ENCODE assay signal across 12 cellular contexts in the genomic region with DNA sequence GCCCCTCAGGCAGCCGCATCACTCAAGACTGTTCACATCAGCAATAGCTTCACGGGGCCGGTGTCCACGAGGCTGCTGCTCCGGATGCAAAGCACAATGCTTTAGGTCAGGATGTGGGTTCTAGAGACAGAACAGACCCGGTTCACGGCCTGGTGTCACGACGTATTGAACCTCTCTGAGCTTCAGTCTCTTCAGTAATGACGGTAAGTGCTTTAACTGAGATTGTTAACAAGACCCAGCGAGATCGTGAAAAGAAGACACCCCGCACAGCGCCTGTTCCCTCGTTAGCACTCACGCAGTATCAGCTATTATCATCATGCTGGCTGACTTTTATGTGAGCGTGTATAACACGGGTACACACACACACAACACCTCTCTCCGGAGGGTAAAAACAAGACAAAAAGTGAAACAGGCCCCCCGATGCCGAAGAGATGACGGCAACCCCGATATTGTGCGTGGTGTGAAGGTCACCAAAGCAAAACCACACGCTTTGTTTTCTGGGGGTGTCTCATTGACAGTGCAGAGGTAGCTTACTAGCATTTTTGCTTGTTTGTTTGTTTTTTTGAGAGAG. TPM values are rescaled to one million over a fixed set of nuclear protein-coding genes. Genes with fewer than 3 reads are reported as not detected.
A peak's percentile ranks its signal among the peaks of the same experiment; 100 is the strongest.
DNase-seq lines count a peak whose midpoint lies in the region; ATAC-seq and TF ChIP-seq lines count a peak whose summit lies in the region.
"Had no signal": no experiment of that assay in that cellular context is flagged by ENCODE, and none has a peak within 500 bp of the region (broad histone marks: within the 10 kb centered on the region; RNA-seq: fewer than 3 reads in every experiment).

No MANE protein-coding gene starts in this region.

- H3K4me3 ChIP-seq in Caco-2 (ENCODE audit: low read depth, low read length) (no peak overlapping the region), Peyer's patch (no peak overlapping the region), osteoblast (ENCODE audit: insufficient read depth, low read length) (no peak overlapping the region)
- H3K4me3 ChIP-seq: coronary artery, tibial artery had no signal

- no peaks in the 10 kb centered on the region for H3K9me3 Mint-ChIP-seq in Caco-2 (ENCODE audit: unreplicated experiment)

- H3K4me1 Mint-ChIP-seq in Caco-2 (ENCODE audit: low read depth, unreplicated experiment) = peaks cover 8% of the 10 kb centered on the region

- BruUV-seq in Caco-2 (replicated peaks; lab: Mats Ljungman, UMichigan) = no TSS peak

- peaks cover 11% of the 10 kb centered on the region for H3K36me3 Mint-ChIP-seq in Caco-2 (ENCODE audit: insufficient read depth, unreplicated experiment)

- no peak for ATAC-seq in HG02759 (IDR thresholded peaks at IDR 0.05; ENCODE audit: unreplicated experiment)
- ATAC-seq in GM18519 (IDR thresholded peaks at IDR 0.05; ENCODE audit: low FRiP score, unreplicated experiment) = no peak

- H3K4me1 ChIP-seq in Caco-2 (peaks cover 16% of the 10 kb centered on the region), Peyer's patch (peaks cover 0 to 48% (median 25%) of the 10 kb centered on the region in 4 donors), osteoblast (ENCODE audit: insufficient read depth, low read length) (no peaks in the 10 kb centered on the region)

- DNase-seq in Caco-2 (no peak), Peyer's patch (peak in 2 of 3 donors; percentile 83 to 91), activated gamma-delta T cell treated with Interleukin-2 at 50 U/mL for 16 hours (peak; percentile 69), osteoblast (ENCODE audit: insufficient read length, low spot score, missing footprints) (peak; percentile 65), NCI-H1930 (lab: John Stamatoyannopoulos, UW) (no peak), NCI-H2196 treated with DMSO at 0.1 percent for 48 hours (lab: John Stamatoyannopoulos, UW; ENCODE audit: unreplicated experiment) (no peak)
- DNase-seq: NCI-H1092 treated with DMSO at 0.1 percent for 48 hours, occipital lobe, tibial artery had no signal

- TF ChIP-seq CTCF in Caco-2 (IDR thresholded peaks at IDR 0.05; ENCODE audit: insufficient read depth in 1 of 2, low read depth in 1 of 2, low read length in 1 of 2, severe bottlenecking in 1 of 2, unreplicated experiment in 1 of 2) (no peak), Peyer's patch (IDR thresholded peaks at IDR 0.05) (no peak), osteoblast (IDR thresholded peaks at IDR 0.05; ENCODE audit: extremely low read depth, low read depth, low read length) (no peak)

- no peaks in the 10 kb centered on the region for H3K27me3 ChIP-seq in Caco-2 (replicated peaks; ENCODE audit: control insufficient read depth, insufficient read depth, low read length)
- H3K27me3 ChIP-seq in Peyer's patch = no peaks in the 10 kb centered on the region
- no peaks in the 10 kb centered on the region for H3K27me3 ChIP-seq in osteoblast (ENCODE audit: insufficient read depth, low read length)

- no peak overlapping the region for H2AFZ ChIP-seq in osteoblast (ENCODE audit: low read length)

- H3K36me3 ChIP-seq in Caco-2 (ENCODE audit: control insufficient read depth, insufficient read depth, low read length) (no peaks in the 10 kb centered on the region), Peyer's patch (no peaks in the 10 kb centered on the region), osteoblast (ENCODE audit: insufficient read depth, low read length) (no peaks in the 10 kb centered on the region)
- H3K36me3 ChIP-seq: tibial artery had no signal

- no peaks in the 10 kb centered on the region for H4K20me1 ChIP-seq in osteoblast (ENCODE audit: insufficient read depth, low read length)

- H3K4me3 Mint-ChIP-seq in Caco-2 (ENCODE audit: unreplicated experiment) = no peak overlapping the region

- peak overlapping the region; percentile 66 for H3K27ac Mint-ChIP-seq in Caco-2 (ENCODE audit: unreplicated experiment)

- H3K27me3 Mint-ChIP-seq in Caco-2 (ENCODE audit: insufficient read depth, unreplicated experiment) = no peaks in the 10 kb centered on the region

- intact Hi-C loops in Caco-2 (cut with micrococcal nuclease; ENCODE audit: unreplicated experiment) = no loop called here

- H3K79me2 ChIP-seq in osteoblast (ENCODE audit: insufficient read depth, low read length) = no peaks in the 10 kb centered on the region

- H3K9me3 ChIP-seq in Caco-2 (peaks cover 10% of the 10 kb centered on the region), Peyer's patch (no peaks in the 10 kb centered on the region), osteoblast (ENCODE audit: low read depth, low read length) (no peaks in the 10 kb centered on the region)
- H3K9me3 ChIP-seq: tibial artery had no signal

- CTCF ChIA-PET in Caco-2 (lab: Charles Lee) = interaction anchor here (1.4 kb wide), 1 partner anchor 14 kb away, joined by 3 read pairs; no protein-coding TSS in a partner anchor

- TF ChIP-seq POLR2A in Peyer's patch (IDR thresholded peaks at IDR 0.05) = no peak

- peak overlapping the region; percentile 6 to 68 (median 54) for H3K27ac ChIP-seq in Peyer's patch
- H3K27ac ChIP-seq in osteoblast (ENCODE audit: low read depth, low read length) = no peak overlapping the region
- H3K27ac ChIP-seq: coronary artery, tibial artery had no signal

- H3K4me2 ChIP-seq in osteoblast (ENCODE audit: insufficient read depth, low read length) = no peak overlapping the region

- POLR2A ChIA-PET in Caco-2 (lab: Charles Lee) = no interaction called here

RNA-seq across cellular contexts. Expression of a gene that starts 21.4 kb away (rescaled TPM):
- total RNA-seq in Caco-2 (2022) = 71.3 and 78.3 TPM in 2 replicates
- total RNA-seq in Peyer's patch = 100 to 1,000 TPM; 220 to 753 (median 440) TPM
- total RNA-seq in osteoblast = 156 and 163 TPM in 2 replicates

Comparison
In these comparisons a context has a peak if more than half of its experiments do, and no peak if none do; other contexts are left out.
1. DNase-seq: peak in Peyer's patch (2 of 3), activated gamma-delta T cell treated with Interleukin-2 at 50 U/mL for 16 hours (single experiment) and osteoblast (single experiment); none in Caco-2 (0 of 2), NCI-H1930 (0 of 2) and NCI-H2196 treated with DMSO at 0.1 percent for 48 hours (single experiment).